8 cellular contexts compared by ENCODE assay signal in genomic region chr4:11954093-11954492, GRCh38.
DNase-seq lines count a peak whose midpoint lies in the region; ATAC-seq, FAIRE-seq and TF ChIP-seq lines count a peak whose summit lies in the region.

No MANE protein-coding gene starts in this region.

- CTCF ChIA-PET in endothelial cell of umbilical vein (lab: Charles Lee) = interaction anchor here (0.6 to 2.7 kb wide), 49 partner anchors 9 to 1373 kb away, joined by 3 to 55 read pairs (median 4); no protein-coding TSS in a partner anchor

- no peak for ATAC-seq in GM21390 (IDR thresholded peaks at IDR 0.05; ENCODE audit: unreplicated experiment)

- no peak overlapping the region for H4K8ac ChIP-seq in mesenchymal stem cell (ENCODE audit: low read length)

- H4K20me1 ChIP-seq in endothelial cell of umbilical vein (replicated peaks; ENCODE audit: control insufficient read depth, extremely low read depth, insufficient read depth, low read length) = no peaks in the 10 kb centered on the region

- no peaks in the 10 kb centered on the region for H3K9me3 ChIP-seq in endothelial cell of umbilical vein (replicated peaks; ENCODE audit: control insufficient read depth, insufficient read depth, low read length)
- H3K9me3 ChIP-seq in mesenchymal stem cell (ENCODE audit: control insufficient read depth, low read length) = no peaks in the 10 kb centered on the region

- no peak overlapping the region for H2BK5ac ChIP-seq in mesenchymal stem cell (ENCODE audit: low read depth, low read length, poor library complexity, severe bottlenecking)

- no peak overlapping the region for H3K9ac ChIP-seq in endothelial cell of umbilical vein (replicated peaks; ENCODE audit: extremely low read depth, insufficient read depth, low read length)
- no peak overlapping the region for H3K9ac ChIP-seq in mesenchymal stem cell (ENCODE audit: low read length)

- no peak overlapping the region for H2BK15ac ChIP-seq in mesenchymal stem cell (ENCODE audit: low read depth, poor library complexity, severe bottlenecking)

- no peak for TF ChIP-seq POLR2A in endothelial cell of umbilical vein (IDR thresholded peaks at IDR 0.05; ENCODE audit: low read depth, low read length)

- H3K4me1 ChIP-seq in endothelial cell of umbilical vein (ENCODE audit: control insufficient read depth, extremely low read depth, insufficient read depth, low read length) (no peaks in the 10 kb centered on the region), mesenchymal stem cell (ENCODE audit: control insufficient read depth, insufficient read depth, low read depth, low read length) (no peaks in the 10 kb centered on the region)

- dilution Hi-C loops in endothelial cell of umbilical vein (cut with MboI; ENCODE audit: extremely low pct_ligation_motif_present, low sequenced_read_pairs) = no loop called here

- intact Hi-C loops in endothelial cell of umbilical vein (cut with micrococcal nuclease) = loop anchor here (1.0 to 10.0 kb wide), 7 partner anchors 50 to 1399 kb away; no protein-coding TSS in a partner anchor

- H3K27ac ChIP-seq in endothelial cell of umbilical vein (ENCODE audit: insufficient read depth, low read depth, low read length) = no peak overlapping the region
- H3K27ac ChIP-seq in mesenchymal stem cell (ENCODE audit: low read length, poor library complexity, severe bottlenecking) = no peak overlapping the region

- H3K14ac ChIP-seq in mesenchymal stem cell (ENCODE audit: low read length in 2 of 2) = no peak overlapping the region

- POLR2A ChIA-PET in endothelial cell of umbilical vein (lab: Charles Lee) = interaction anchor here (1.0 kb wide), 1 partner anchor 11 kb away, joined by 3 read pairs; no protein-coding TSS in a partner anchor

- H3K4me3 ChIP-seq in endothelial cell of umbilical vein (replicated peaks in 1 of 3; ENCODE audit: insufficient read depth in 1 of 3, low read depth in 1 of 3, low read length in 3 of 3) (no peak overlapping the region), mesenchymal stem cell (ENCODE audit: insufficient read depth in 1 of 2, low read depth in 1 of 2, low read length in 2 of 2) (no peak overlapping the region)

- no peaks in the 10 kb centered on the region for H3K79me2 ChIP-seq in endothelial cell of umbilical vein (ENCODE audit: control insufficient read depth, insufficient read depth, low read length)

- no peak overlapping the region for H2BK120ac ChIP-seq in mesenchymal stem cell (ENCODE audit: low read depth, low read length)

- WGBS in mesenchymal stem cell = no CpG with 5 or more reads among the region's 2 CpGs

- H2AFZ ChIP-seq in endothelial cell of umbilical vein (ENCODE audit: low read depth, low read length) = no peak overlapping the region
- H2AFZ ChIP-seq in mesenchymal stem cell (ENCODE audit: low read depth, low read length) = no peak overlapping the region

- BruUV-seq in endothelial cell of umbilical vein (replicated peaks; lab: Mats Ljungman, UMichigan) = no TSS peak

- H3K36me3 ChIP-seq in endothelial cell of umbilical vein (ENCODE audit: control insufficient read depth in 2 of 2, extremely low read depth in 1 of 2, insufficient read depth in 2 of 2, low read length in 2 of 2) (no peaks in the 10 kb centered on the region), mesenchymal stem cell (ENCODE audit: control insufficient read depth in 1 of 2, insufficient read depth in 2 of 2, low read depth in 1 of 2, low read length in 2 of 2) (no peaks in the 10 kb centered on the region)

- H2AK5ac ChIP-seq in mesenchymal stem cell (ENCODE audit: low read length, severe bottlenecking) = no peak overlapping the region

- no peak overlapping the region for H3K4me2 ChIP-seq in endothelial cell of umbilical vein (ENCODE audit: insufficient read depth, low read length)
- no peak overlapping the region for H3K4me2 ChIP-seq in mesenchymal stem cell (ENCODE audit: low read length, poor library complexity, severe bottlenecking)

- peak; percentile 88 for FAIRE-seq in endothelial cell of umbilical vein (lab: Jason Lieb, UNC)

- H3K79me1 ChIP-seq in mesenchymal stem cell (replicated peaks; ENCODE audit: low read length, poor library complexity, severe bottlenecking) = no peaks in the 10 kb centered on the region

- H3K27me3 ChIP-seq in endothelial cell of umbilical vein (ENCODE audit: control insufficient read depth in 2 of 2, insufficient read depth in 2 of 2, low read length in 2 of 2) (no peaks in the 10 kb centered on the region), mesenchymal stem cell (ENCODE audit: control insufficient read depth in 1 of 2, insufficient read depth in 1 of 2, low read length in 2 of 2) (no peaks in the 10 kb centered on the region)

- H3K18ac ChIP-seq in mesenchymal stem cell (ENCODE audit: low read depth in 1 of 2, low read length in 2 of 2) = no peak overlapping the region

- no peak overlapping the region for H4K91ac ChIP-seq in mesenchymal stem cell (ENCODE audit: low read length)

- no peaks in the 10 kb centered on the region for H3K9me1 ChIP-seq in endothelial cell of umbilical vein (replicated peaks; ENCODE audit: control insufficient read depth, extremely low read depth, insufficient read depth, low read length)

- H2BK12ac ChIP-seq in mesenchymal stem cell (ENCODE audit: low read length in 2 of 2) = no peak overlapping the region

- H3K4ac ChIP-seq in mesenchymal stem cell (ENCODE audit: low read depth in 1 of 2, low read length in 2 of 2) = no peak overlapping the region

- DNase-seq in NCI-H146 (lab: John Stamatoyannopoulos, UW) (peak; percentile 3), NCI-H146 treated with DMSO at 0.1 percent for 48 hours (lab: John Stamatoyannopoulos, UW; ENCODE audit: unreplicated experiment) (no peak), NCI-H526 treated with DMSO at 0.1 percent for 48 hours (lab: John Stamatoyannopoulos, UW) (peak; percentile 20), endothelial cell of umbilical vein (ENCODE audit: low read depth, low spot score) (peak; percentile 79), putamen (ENCODE audit: low spot score) (peak; percentile 17), mesenchymal stem cell (no peak), T-helper 9 cell (no peak)

- peak; percentile 32 to 50 for TF ChIP-seq CTCF in endothelial cell of umbilical vein (IDR thresholded peaks at IDR 0.05; ENCODE audit: extremely low read depth in 1 of 2, insufficient read depth in 1 of 2, low read depth in 1 of 2, low read length in 2 of 2)

- no peak overlapping the region for H3K23ac ChIP-seq in mesenchymal stem cell (ENCODE audit: low read length in 2 of 2)

TF ChIP-seq in endothelial cell of umbilical vein, 7 proteins besides CTCF, POLR2A, EP300 and RAD21:
- TF ChIP-seq MAX (IDR thresholded peaks at IDR 0.05; ENCODE audit: insufficient read depth, insufficient read length) (no peak), EZH2 (IDR thresholded peaks at IDR 0.05; ENCODE audit: borderline replicate concordance, low read depth, low read length, severe bottlenecking) (no peak), GATA2 (IDR thresholded peaks at IDR 0.05; ENCODE audit: insufficient read depth, insufficient read length, low read depth, low read length) (no peak), JUN (IDR thresholded peaks at IDR 0.05; ENCODE audit: borderline replicate concordance, insufficient read depth, insufficient read length, low read depth) (no peak), POLR2AphosphoS5 (IDR thresholded peaks at IDR 0.05; ENCODE audit: insufficient read depth, low read depth, low read length) (no peak), MYC (IDR thresholded peaks at IDR 0.05; ENCODE audit: low read depth, low read length) (no peak), FOS (IDR thresholded peaks at IDR 0.05; ENCODE audit: borderline replicate concordance, insufficient read depth, low read length) (no peak)

Comparison
In these comparisons a context has a peak if more than half of its experiments do, and no peak if none do; other contexts are left out.
1. DNase-seq: peak in NCI-H146 (single experiment), NCI-H526 treated with DMSO at 0.1 percent for 48 hours (single experiment), endothelial cell of umbilical vein (single experiment) and putamen (single experiment); none in NCI-H146 treated with DMSO at 0.1 percent for 48 hours (single experiment), mesenchymal stem cell (single experiment) and T-helper 9 cell (single experiment).